30 cellular contexts compared by ENCODE assay signal in genomic region chr1:111956155-111956817, GRCh38. TPM values are rescaled to one million over a fixed set of nuclear protein-coding genes. Genes with fewer than 3 reads are reported as not detected.
DNase-seq lines count a peak whose midpoint lies in the region; ATAC-seq and TF ChIP-seq lines count a peak whose summit lies in the region.
"Had no signal": no experiment of that assay in that cellular context is flagged by ENCODE, and none has a peak within 500 bp of the region (broad histone marks: within the 10 kb centered on the region; RNA-seq: fewer than 3 reads in every experiment).

No MANE protein-coding gene starts in this region.

- H3K4me2 ChIP-seq in PC-3 (ENCODE audit: low read length): no peak overlapping the region
- H3K4me2 ChIP-seq: KMS-11 had no signal

- H3K27ac Mint-ChIP-seq in endodermal cell: no peak overlapping the region
- H3K27ac Mint-ChIP-seq: activated CD4-positive, alpha-beta T cell treated with anti-CD3 and anti-CD28 coated beads for 36 hours; activated CD8-positive, alpha-beta T cell treated with anti-CD3 and anti-CD28 coated beads, Interleukin-2, amount 10 ng/mL, durations not matched to agents 7 days and 5 days; activated T-helper 17 cell treated with anti-CD3 and anti-CD28 coated beads, Interleukin-2, amount 50 U/mL, for 72 hours; CD8-positive, alpha-beta T cell; stimulated activated naive CD8-positive, alpha-beta T cell treated with anti-CD3 and anti-CD28 coated beads, Interleukin-15, Interleukin-2, amounts not matched to agents 100 ng/mL and 50 ng/mL, for 24 hours had no signal

- DNase-seq in Ammon's horn (ENCODE audit: low spot score) (peak; percentile 53), NCI-H1105 treated with DMSO at 0.1 percent for 48 hours (lab: John Stamatoyannopoulos, UW) (peak; percentile 90), endodermal cell (no peak), pons (ENCODE audit: low spot score) (peak; percentile 25), cortex of kidney (lab: John Stamatoyannopoulos, UW) (no peak), PC-3 (no peak)
- DNase-seq: ACHN; activated CD4-positive, alpha-beta T cell treated with anti-CD3 and anti-CD28 coated beads for 36 hours; activated CD8-positive, alpha-beta T cell treated with anti-CD3 and anti-CD28 coated beads, Interleukin-2, amount 10 ng/mL, durations not matched to agents 7 days and 5 days; activated naive CD4-positive, alpha-beta T cell treated with anti-CD3 and anti-CD28 coated beads, Interleukin-2, amount 50 U/mL, for 16 hours; amniotic stem cell; BE2C; CD8-positive, alpha-beta T cell; DMS 273 treated with DMSO at 0.1 percent for 48 hours; foreskin melanocyte; H7; kidney glomerular epithelial cell; mesenchymal stem cell; MG63; NCI-H146; stimulated activated CD8-positive, alpha-beta memory T cell treated with anti-CD3 and anti-CD28 coated beads, Interleukin-4, amount 100 ng/mL, for 48 hours had no signal

- H3F3A ChIP-seq in PC-3 (ENCODE audit: low read length, unreplicated experiment): no peaks in the 10 kb centered on the region

- CTCF ChIA-PET in PC-3 (lab: Charles Lee): no interaction called here

- H3K36me3 ChIP-seq in endodermal cell (ENCODE audit: control insufficient read depth, insufficient read depth, low read length) (no peaks in the 10 kb centered on the region), PC-3 (ENCODE audit: low read depth, low read length) (no peaks in the 10 kb centered on the region)
- H3K36me3 ChIP-seq: BE2C, breast epithelium, MG63, right atrium auricular region, thoracic aorta had no signal

- intact Hi-C loops in PC-3 (cut with micrococcal nuclease): no loop called here

- H3K27me3 ChIP-seq in endodermal cell (ENCODE audit: control insufficient read depth, insufficient read depth, low read length, poor library complexity, severe bottlenecking) (peaks cover 45% of the 10 kb centered on the region), PC-3 (ENCODE audit: low read length) (peaks cover 75% of the 10 kb centered on the region)
- H3K27me3 ChIP-seq: BE2C, breast epithelium, MG63, right atrium auricular region had no signal

- no peaks in the 10 kb centered on the region for H4K20me1 ChIP-seq in PC-3 (ENCODE audit: low read length)

- ATAC-seq in GM21529 (IDR thresholded peaks at IDR 0.05; ENCODE audit: unreplicated experiment) (no peak), PC-3 (no peak), GM18858 (IDR thresholded peaks at IDR 0.05; ENCODE audit: unreplicated experiment) (no peak)
- ATAC-seq: activated CD4-positive, alpha-beta T cell treated with anti-CD3 and anti-CD28 coated beads for 36 hours; activated CD8-positive, alpha-beta T cell treated with anti-CD3 and anti-CD28 coated beads, Interleukin-2, amount 10 ng/mL, durations not matched to agents 7 days and 5 days; activated T-helper 17 cell treated with anti-CD3 and anti-CD28 coated beads, Interleukin-2, amount 50 U/mL, for 72 hours; CD8-positive, alpha-beta T cell had no signal

- H3K4me3 ChIP-seq in endodermal cell (ENCODE audit: low read length) (no peak overlapping the region), PC-3 (ENCODE audit: low read length) (no peak overlapping the region)
- H3K4me3 ChIP-seq: breast epithelium, MG63, right atrium auricular region, thoracic aorta had no signal

- no peaks in the 10 kb centered on the region for H3K9me2 ChIP-seq in PC-3 (replicated peaks; ENCODE audit: low read length)

- H3K36me3 Mint-ChIP-seq in endodermal cell (ENCODE audit: low read depth): no peaks in the 10 kb centered on the region
- H3K36me3 Mint-ChIP-seq: CD8-positive, alpha-beta T cell had no signal

- no peak overlapping the region for H3K9ac ChIP-seq in endodermal cell (ENCODE audit: extremely low read depth, low read length, poor library complexity, severe bottlenecking)
- H3K9ac ChIP-seq in PC-3 (ENCODE audit: low read length): no peak overlapping the region
- H3K9ac ChIP-seq: KMS-11 had no signal

- H3K9me3 ChIP-seq in endodermal cell (ENCODE audit: control insufficient read depth, low read length) (no peaks in the 10 kb centered on the region), PC-3 (ENCODE audit: low read length) (no peaks in the 10 kb centered on the region)
- H3K9me3 ChIP-seq: BE2C, breast epithelium, MG63, right atrium auricular region, thoracic aorta had no signal

- TF ChIP-seq CTCF in endodermal cell (conservative IDR thresholded peaks at IDR 0.05) (no peak), PC-3 (conservative IDR thresholded peaks at IDR 0.05; ENCODE audit: low read depth, low read length) (no peak)

- WGBS in endodermal cell (ENCODE audit: insufficient coverage in 1 of 2, insufficient read length in 1 of 2), 2 experiments: 91 to 93% methylated on average over 10 to 13 of the region's 13 CpGs

- no peak overlapping the region for H3K4me3 Mint-ChIP-seq in endodermal cell
- H3K4me3 Mint-ChIP-seq: activated CD4-positive, alpha-beta T cell treated with anti-CD3 and anti-CD28 coated beads for 36 hours; activated CD8-positive, alpha-beta T cell treated with anti-CD3 and anti-CD28 coated beads, Interleukin-2, amount 10 ng/mL, durations not matched to agents 7 days and 5 days; activated T-helper 17 cell treated with anti-CD3 and anti-CD28 coated beads, Interleukin-2, amount 50 U/mL, for 72 hours; CD8-positive, alpha-beta T cell; stimulated activated naive CD8-positive, alpha-beta T cell treated with anti-CD3 and anti-CD28 coated beads, Interleukin-15, Interleukin-2, amounts not matched to agents 100 ng/mL and 50 ng/mL, for 24 hours had no signal

- H3K4me1 ChIP-seq in endodermal cell (ENCODE audit: control insufficient read depth, insufficient read depth, low read length): no peaks in the 10 kb centered on the region
- no peaks in the 10 kb centered on the region for H3K4me1 ChIP-seq in PC-3 (ENCODE audit: insufficient read depth, low read length)
- H3K4me1 ChIP-seq: BE2C, breast epithelium had no signal

- H3K79me2 ChIP-seq in PC-3 (ENCODE audit: low read length): no peaks in the 10 kb centered on the region

- no peaks in the 10 kb centered on the region for H3K9me3 Mint-ChIP-seq in endodermal cell
- H3K9me3 Mint-ChIP-seq: activated T-helper 17 cell treated with anti-CD3 and anti-CD28 coated beads, Interleukin-2, amount 50 U/mL, for 72 hours; CD8-positive, alpha-beta T cell; stimulated activated naive CD8-positive, alpha-beta T cell treated with anti-CD3 and anti-CD28 coated beads, Interleukin-15, Interleukin-2, amounts not matched to agents 100 ng/mL and 50 ng/mL, for 24 hours had no signal

- H3K4me1 Mint-ChIP-seq in endodermal cell: no peaks in the 10 kb centered on the region
- H3K4me1 Mint-ChIP-seq: activated CD4-positive, alpha-beta T cell treated with anti-CD3 and anti-CD28 coated beads for 36 hours; activated T-helper 17 cell treated with anti-CD3 and anti-CD28 coated beads, Interleukin-2, amount 50 U/mL, for 72 hours had no signal

- POLR2A ChIA-PET in PC-3 (lab: Charles Lee; ENCODE audit: unreplicated experiment): no interaction called here

- H3K27ac ChIP-seq in endodermal cell (ENCODE audit: low read depth, low read length) (peak overlapping the region; percentile 70), PC-3 (ENCODE audit: low read length) (no peak overlapping the region)
- H3K27ac ChIP-seq: breast epithelium, KMS-11, thoracic aorta had no signal

- H2AFZ ChIP-seq in PC-3 (ENCODE audit: low read length): no peak overlapping the region

- H3K27me3 Mint-ChIP-seq in endodermal cell (ENCODE audit: insufficient read depth): peaks cover 51% of the 10 kb centered on the region

- no TSS peak for BruUV-seq in PC-3 (replicated peaks; lab: Mats Ljungman, UMichigan)

RNA-seq across cellular contexts. Expression of gene KCND3, which starts 33.2 kb away (rescaled TPM):
- total RNA-seq in endodermal cell: under 1 TPM in 1 of 2 donors, not detected in 1; 0.13 TPM
- polyA plus RNA-seq in endodermal cell (2013, experiment 1 of 2): 1.4 TPM
- polyA plus RNA-seq in endodermal cell (2013, experiment 2 of 2): 1.6 TPM
- total RNA-seq in PC-3 (2014; rRNA removed): not detected in 2 replicates
- total RNA-seq: activated CD4-positive, alpha-beta T cell treated with anti-CD3 and anti-CD28 coated beads for 36 hours; activated CD8-positive, alpha-beta T cell treated with anti-CD3 and anti-CD28 coated beads, Interleukin-2, amount 10 ng/mL, durations not matched to agents 7 days and 5 days; activated T-helper 17 cell treated with anti-CD3 and anti-CD28 coated beads, Interleukin-2, amount 50 U/mL, for 72 hours; CD8-positive, alpha-beta T cell; RPMI7951 had no signal

Comparison
In these comparisons a context has a peak if more than half of its experiments do, and no peak if none do; other contexts are left out.
1. DNase-seq: peak in Ammon's horn (single experiment), NCI-H1105 treated with DMSO at 0.1 percent for 48 hours (single experiment) and pons (single experiment); none in endodermal cell (single experiment), cortex of kidney (single experiment) and PC-3 (single experiment).